8 cellular contexts compared by ENCODE assay signal in genomic region chr5:10762178-10762775, GRCh38. TPM values are rescaled to one million over a fixed set of nuclear protein-coding genes. Genes with fewer than 3 reads are reported as not detected.
DNase-seq lines count a peak whose midpoint lies in the region; ATAC-seq, FAIRE-seq and TF ChIP-seq lines count a peak whose summit lies in the region.
"Had no signal": no experiment of that assay in that cellular context is flagged by ENCODE, and none has a peak within 500 bp of the region (broad histone marks: within the 10 kb centered on the region; RNA-seq: fewer than 3 reads in every experiment).

No MANE protein-coding gene starts in this region.

- no peaks in the 10 kb centered on the region for H3F3A ChIP-seq in Loucy (ENCODE audit: low read depth)

- H3K9ac ChIP-seq in Loucy (ENCODE audit: low read depth, low read length, poor library complexity, severe bottlenecking) (peak overlapping the region; percentile 77), stomach smooth muscle (ENCODE audit: low read length in 2 of 2) (peak overlapping the region in 1 of 2 donors; percentile 91)

- peaks cover 14% of the 10 kb centered on the region for H3K36me3 Mint-ChIP-seq in activated naive CD8-positive, alpha-beta T cell treated with anti-CD3 and anti-CD28 coated beads for 36 hours

- H3K9me3 Mint-ChIP-seq in activated naive CD8-positive, alpha-beta T cell treated with anti-CD3 and anti-CD28 coated beads for 36 hours: no peaks in the 10 kb centered on the region

- H3K4me1 Mint-ChIP-seq in activated naive CD8-positive, alpha-beta T cell treated with anti-CD3 and anti-CD28 coated beads for 36 hours: peaks cover 39% of the 10 kb centered on the region

- H3K4me1 ChIP-seq in Loucy (ENCODE audit: insufficient read depth, low read length, poor library complexity, severe bottlenecking) (peaks cover 43% of the 10 kb centered on the region), stomach smooth muscle (ENCODE audit: control insufficient read depth, insufficient read depth, low read length) (peaks cover 22% of the 10 kb centered on the region), small intestine (ENCODE audit: control insufficient read depth in 2 of 2, insufficient read depth in 1 of 2, low read depth in 1 of 2, low read length in 1 of 2) (peaks cover 3 to 8% of the 10 kb centered on the region in 2 donors)

- no peaks in the 10 kb centered on the region for H3K27me3 Mint-ChIP-seq in activated naive CD8-positive, alpha-beta T cell treated with anti-CD3 and anti-CD28 coated beads for 36 hours

- H3K4me3 ChIP-seq in Loucy (ENCODE audit: low read length, poor library complexity, severe bottlenecking) (peak overlapping the region; percentile 76), stomach smooth muscle (ENCODE audit: low read length in 2 of 2) (peak overlapping the region; percentile 45 to 79), small intestine (ENCODE audit: low read depth in 1 of 2, low read length in 2 of 2) (no peak overlapping the region)

- no peaks in the 10 kb centered on the region for H3K9me2 ChIP-seq in Loucy (replicated peaks; ENCODE audit: low read depth, low read length)

- H3K79me2 ChIP-seq in Loucy (ENCODE audit: insufficient read depth, low read length): peaks cover 34% of the 10 kb centered on the region

- DNase-seq in activated naive CD8-positive, alpha-beta T cell treated with anti-CD3 and anti-CD28 coated beads for 36 hours: no peak
- DNase-seq in islet precursor cell (peak; percentile 57), dedifferentiated amniotic fluid mesenchymal stem cell (ENCODE audit: extremely low spot score) (no peak), small intestine (no peak)

- peak overlapping the region; percentile 81 for H3K27ac Mint-ChIP-seq in activated naive CD8-positive, alpha-beta T cell treated with anti-CD3 and anti-CD28 coated beads for 36 hours

- 80 to 92% (median 82%) methylated on average over 11 of the region's 11 CpGs for WGBS in small intestine, 3 donors

- FAIRE-seq in small intestine (lab: Jason Lieb, UNC): no peak
- FAIRE-seq: colon had no signal

- H3K36me3 ChIP-seq in Loucy (ENCODE audit: insufficient read depth, low read length) (no peaks in the 10 kb centered on the region), stomach smooth muscle (ENCODE audit: control insufficient read depth in 2 of 2, insufficient read depth in 2 of 2, low read length in 2 of 2) (no peaks in the 10 kb centered on the region), small intestine (ENCODE audit: control insufficient read depth in 2 of 2, insufficient read depth in 2 of 2, low read length in 2 of 2) (no peaks in the 10 kb centered on the region)

- peak overlapping the region; percentile 90 for H3K27ac ChIP-seq in stomach smooth muscle (ENCODE audit: low read length)
- peak overlapping the region in 1 of 2 donors; percentile 97 for H3K27ac ChIP-seq in small intestine (ENCODE audit: low read depth in 1 of 2, low read length in 1 of 2)

- H4K20me1 ChIP-seq in Loucy (ENCODE audit: insufficient read depth, low read length, poor library complexity, severe bottlenecking): peaks cover 29% of the 10 kb centered on the region

- H2AFZ ChIP-seq in Loucy (ENCODE audit: low read length): no peak overlapping the region

- H3K9me3 ChIP-seq in Loucy (ENCODE audit: insufficient read depth, low read depth, low read length) (no peaks in the 10 kb centered on the region), stomach smooth muscle (ENCODE audit: control insufficient read depth in 2 of 2, low read length in 2 of 2) (no peaks in the 10 kb centered on the region), small intestine (ENCODE audit: control insufficient read depth, low read depth) (no peaks in the 10 kb centered on the region)

- H3K27me3 ChIP-seq in Loucy (ENCODE audit: insufficient read depth, low read length, poor library complexity, severe bottlenecking) (no peaks in the 10 kb centered on the region), stomach smooth muscle (ENCODE audit: control insufficient read depth in 1 of 2, insufficient read depth in 2 of 2, low read length in 2 of 2) (no peaks in the 10 kb centered on the region), small intestine (ENCODE audit: control insufficient read depth in 2 of 2, insufficient read depth in 2 of 2, low read length in 2 of 2) (no peaks in the 10 kb centered on the region)

- no peak for ATAC-seq in GM19467 (IDR thresholded peaks at IDR 0.05; ENCODE audit: unreplicated experiment)

- H3K4me2 ChIP-seq in Loucy (ENCODE audit: low read depth, low read length, poor library complexity, severe bottlenecking): peak overlapping the region; percentile 80

- no peak for TF ChIP-seq CTCF in Loucy (conservative IDR thresholded peaks at IDR 0.05; ENCODE audit: low read length)

- H3K4me3 Mint-ChIP-seq in activated naive CD8-positive, alpha-beta T cell treated with anti-CD3 and anti-CD28 coated beads for 36 hours: peak overlapping the region; percentile 74

RNA-seq across cellular contexts. Expression of gene DAP, which starts 1.2 kb away (rescaled TPM):
- total RNA-seq in activated naive CD8-positive, alpha-beta T cell treated with anti-CD3 and anti-CD28 coated beads for 36 hours: 10 to 100 TPM; 53.2 to 53.4 TPM
- 100 to 1,000 TPM; 114 to 203 (median 170) TPM for polyA plus RNA-seq in small intestine

Comparison
In these comparisons a context has a peak if more than half of its experiments do, and no peak if none do; other contexts are left out.
1. H3K4me3 ChIP-seq: peak in Loucy (single experiment) and stomach smooth muscle (2 of 2); none in small intestine (0 of 2).